ENCODE assay signal across 9 cellular contexts in the genomic region with DNA sequence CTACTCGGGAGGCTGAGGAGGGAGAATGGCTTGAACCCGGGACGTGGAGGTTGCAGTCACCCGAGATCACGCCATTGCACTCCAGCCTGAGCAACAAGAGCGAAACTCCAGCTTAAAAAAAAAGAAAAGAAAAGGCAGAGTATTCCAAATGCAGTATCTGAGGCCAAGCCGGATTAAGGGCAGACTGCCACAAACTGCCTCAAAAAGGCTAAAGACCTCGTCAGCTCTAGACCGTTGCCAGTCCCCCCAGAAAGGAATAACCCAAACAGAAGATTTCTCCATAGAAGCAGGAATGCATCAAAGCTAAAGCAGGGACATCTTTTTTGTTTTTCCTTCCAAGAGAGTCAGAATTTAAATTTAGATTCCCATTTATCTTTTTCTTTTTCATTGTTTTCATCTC.
A peak's percentile ranks its signal among the peaks of the same experiment; 100 is the strongest.
DNase-seq lines count a peak whose midpoint lies in the region; ATAC-seq and TF ChIP-seq lines count a peak whose summit lies in the region.
"Had no signal": no experiment of that assay in that cellular context is flagged by ENCODE, and none has a peak within 500 bp of the region (broad histone marks: within the 10 kb centered on the region; RNA-seq: fewer than 3 reads in every experiment).

No MANE protein-coding gene starts in this region.

- H4K20me1 ChIP-seq in mammary epithelial cell (ENCODE audit: insufficient read depth, low read length) = no peaks in the 10 kb centered on the region

- no peaks in the 10 kb centered on the region for H3K9me3 ChIP-seq in mammary epithelial cell (replicated peaks; ENCODE audit: insufficient read depth, low read length)
- H3K9me3 ChIP-seq in left lung = no peaks in the 10 kb centered on the region

- no peaks in the 10 kb centered on the region for H3K27me3 ChIP-seq in mammary epithelial cell (ENCODE audit: insufficient read depth, low read length)
- H3K27me3 ChIP-seq in left lung = no peaks in the 10 kb centered on the region
- H3K27me3 ChIP-seq in rectal smooth muscle tissue (ENCODE audit: control insufficient read depth, insufficient read depth, low read length) = no peaks in the 10 kb centered on the region

- intact Hi-C loops in mammary epithelial cell (cut with micrococcal nuclease) = no loop called here
- intact Hi-C loops in left lung (cut with DNase I) = no loop called here

- CTCF ChIA-PET in mammary epithelial cell (lab: Charles Lee; ENCODE audit: low non-redundant PET) = no interaction called here

- TF ChIP-seq CTCF in mammary epithelial cell (conservative IDR thresholded peaks at IDR 0.05 in 1 of 2, IDR thresholded peaks at IDR 0.05 in 1 of 2; ENCODE audit: extremely low read depth in 1 of 2, insufficient read depth in 1 of 2, low read depth in 1 of 2, low read length in 2 of 2) (no peak), left lung (IDR thresholded peaks at IDR 0.05) (no peak)

- DNase-seq in AG20443 (ENCODE audit: low spot score) = peak; percentile 69
- no peak for DNase-seq in mammary epithelial cell
- peak in 1 of 2 donors; percentile 61 for DNase-seq in left lung
- no peak for DNase-seq in SHP77 (lab: John Stamatoyannopoulos, UW)
- DNase-seq in activated T-cell treated with anti-CD3 and anti-CD28 coated beads for 4 hours = no peak
- DNase-seq in RPMI8226 = no peak

- H3K4me1 ChIP-seq in mammary epithelial cell (ENCODE audit: insufficient read depth, low read length) = peaks cover 21% of the 10 kb centered on the region
- H3K4me1 ChIP-seq in left lung = peaks cover 7 to 9% of the 10 kb centered on the region in 2 donors
- peaks cover 48% of the 10 kb centered on the region for H3K4me1 ChIP-seq in rectal smooth muscle tissue (ENCODE audit: control insufficient read depth, insufficient read depth, low read length)

- peak overlapping the region; percentile 70 for H3K4me2 ChIP-seq in mammary epithelial cell (ENCODE audit: insufficient read depth, low read depth, low read length)

- H3K4me3 ChIP-seq in mammary epithelial cell (replicated peaks in 1 of 3; ENCODE audit: insufficient read depth in 1 of 3, low read depth in 2 of 3, low read length in 3 of 3) (peak overlapping the region in 1 of 3 experiments; percentile 16), left lung (no peak overlapping the region), rectal smooth muscle tissue (ENCODE audit: low read length) (no peak overlapping the region)

- dilution Hi-C loops in mammary epithelial cell (cut with HindIII; ENCODE audit: low sequenced_read_pairs) = no loop called here

- H3K9ac ChIP-seq in mammary epithelial cell (ENCODE audit: insufficient read depth, low read length) = peak overlapping the region; percentile 86
- H3K9ac ChIP-seq in rectal smooth muscle tissue (ENCODE audit: low read length) = no peak overlapping the region

- in situ Hi-C loops in mammary epithelial cell (cut with MboI; ENCODE audit: low sequenced_read_pairs in 2 of 2) = no loop called here

- no TSS peak for BruUV-seq in mammary epithelial cell (replicated peaks; lab: Mats Ljungman, UMichigan)

- H2AFZ ChIP-seq in mammary epithelial cell (ENCODE audit: low read depth, low read length) = no peak overlapping the region

- H3K79me2 ChIP-seq in mammary epithelial cell (ENCODE audit: insufficient read depth, low read length) = peaks cover 70% of the 10 kb centered on the region

- H3K36me3 ChIP-seq in mammary epithelial cell (ENCODE audit: insufficient read depth, low read length) (peaks cover 2% of the 10 kb centered on the region), left lung (peaks cover 0 to under 1% of the 10 kb centered on the region in 2 donors), rectal smooth muscle tissue (ENCODE audit: control insufficient read depth, insufficient read depth, low read length) (no peaks in the 10 kb centered on the region)

- 56% methylated on average over 9 of the region's 9 CpGs for WGBS in mammary epithelial cell (ENCODE audit: low coverage, missing lambda C conversion rate)

- peak overlapping the region; percentile 88 for H3K27ac ChIP-seq in mammary epithelial cell (ENCODE audit: insufficient read depth, low read depth, low read length)
- H3K27ac ChIP-seq in left lung = peak overlapping the region; percentile 64 to 69
- peak overlapping the region; percentile 85 for H3K27ac ChIP-seq in rectal smooth muscle tissue (ENCODE audit: low read depth, low read length)

- peak; percentile 38 for ATAC-seq in left lung
- no peak for ATAC-seq in HG03280 (IDR thresholded peaks at IDR 0.05; ENCODE audit: unreplicated experiment)
- ATAC-seq: HCT116 had no signal
